In the genomic region with DNA sequence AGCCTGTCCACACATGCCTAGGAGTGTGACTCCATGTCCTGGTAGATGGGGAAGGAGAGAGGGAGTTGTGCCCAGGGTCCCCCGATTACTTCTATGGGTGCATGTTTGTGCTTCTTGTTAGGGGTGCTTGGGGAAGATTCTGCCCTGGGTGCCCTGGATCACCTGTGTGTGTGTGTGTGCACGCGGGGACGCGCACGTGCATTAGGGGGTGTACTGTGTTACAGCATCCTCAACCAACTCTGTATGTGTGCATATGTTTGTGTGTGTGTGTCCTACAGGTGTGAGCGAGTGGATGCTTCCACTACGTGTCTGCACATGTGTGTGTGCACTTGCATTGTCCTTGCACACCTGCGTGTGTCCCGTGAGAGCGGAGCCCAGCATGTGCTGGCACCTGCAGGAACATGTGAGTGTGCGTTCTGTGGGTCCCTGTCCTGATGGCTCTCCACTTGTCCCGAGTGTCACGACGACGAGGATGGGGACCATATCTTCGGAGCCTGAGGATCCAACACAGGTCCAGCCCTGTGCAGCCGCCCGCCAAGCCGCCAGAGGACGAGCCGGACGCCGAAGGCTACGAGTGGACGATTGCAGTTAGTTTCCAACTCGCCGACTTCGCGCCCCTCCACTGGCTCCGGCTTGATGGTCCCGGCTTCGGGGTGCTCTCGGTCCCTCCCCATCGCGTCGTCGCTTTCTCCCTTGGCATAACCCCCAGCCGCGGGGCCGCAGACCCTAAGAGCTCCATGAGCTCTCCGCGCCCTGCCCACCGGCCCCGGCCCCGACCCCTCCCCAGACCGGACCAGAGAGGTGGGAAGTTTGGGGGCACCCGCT, we compare ENCODE assay signal across 8 cellular contexts. TPM values are rescaled to one million over a fixed set of nuclear protein-coding genes. Genes with fewer than 3 reads are reported as not detected.
DNase-seq lines count a peak whose midpoint lies in the region; ATAC-seq, FAIRE-seq and TF ChIP-seq lines count a peak whose summit lies in the region.

No MANE protein-coding gene starts in this region.

- no peaks in the 10 kb centered on the region for H3K36me3 Mint-ChIP-seq in activated naive CD8-positive, alpha-beta T cell treated with anti-CD3 and anti-CD28 coated beads, Interleukin-2, amount 50 U/mL, for 24 hours (ENCODE audit: low read depth)

- TF ChIP-seq CTCF in GM12865 (IDR thresholded peaks at IDR 0.05; ENCODE audit: insufficient read depth, low read depth, low read length, missing control alignments) (no peak), sigmoid colon (IDR thresholded peaks at IDR 0.05) (no peak)

- peaks cover 0 to 30% (median 29%) of the 10 kb centered on the region in 3 donors for H3K27me3 ChIP-seq in sigmoid colon

- no peaks in the 10 kb centered on the region for H3K9me3 ChIP-seq in sigmoid colon

- no peak overlapping the region for H3K27ac Mint-ChIP-seq in activated naive CD8-positive, alpha-beta T cell treated with anti-CD3 and anti-CD28 coated beads, Interleukin-2, amount 50 U/mL, for 24 hours

- H3K9me3 Mint-ChIP-seq in activated naive CD8-positive, alpha-beta T cell treated with anti-CD3 and anti-CD28 coated beads, Interleukin-2, amount 50 U/mL, for 24 hours: no peaks in the 10 kb centered on the region

- H3K4me1 ChIP-seq in sigmoid colon: peaks cover 0 to 30% (median 15%) of the 10 kb centered on the region in 4 donors

- FAIRE-seq in GM12891 (lab: Jason Lieb, UNC): no peak

- WGBS in sigmoid colon, 2 donors: 21 to 42% methylated on average over 48 of the region's 48 CpGs

- H3K27ac ChIP-seq in sigmoid colon: peak overlapping the region; percentile 5 to 73 (median 44)

- peak overlapping the region; percentile 52 for H3K4me3 Mint-ChIP-seq in activated naive CD8-positive, alpha-beta T cell treated with anti-CD3 and anti-CD28 coated beads, Interleukin-2, amount 50 U/mL, for 24 hours

- H3K4me3 ChIP-seq in GM12865 (ENCODE audit: low read depth, low read length): peak overlapping the region; percentile 57
- H3K4me3 ChIP-seq in iPS-11a (ENCODE audit: low read depth, low read length): peak overlapping the region; percentile 13
- H3K4me3 ChIP-seq in sigmoid colon: peak overlapping the region; percentile 36 to 63 (median 52)

- TF ChIP-seq POLR2A in sigmoid colon (IDR thresholded peaks at IDR 0.05) (no peak), GM12891 (IDR thresholded peaks at IDR 0.05; ENCODE audit: low read depth, low read length) (no peak)

- TF ChIP-seq EP300 in sigmoid colon (IDR thresholded peaks at IDR 0.05): no peak

- peak; percentile 17 for ATAC-seq in activated naive CD8-positive, alpha-beta T cell treated with anti-CD3 and anti-CD28 coated beads, Interleukin-2, amount 50 U/mL, for 24 hours

- peaks cover 13% of the 10 kb centered on the region for H3K4me1 Mint-ChIP-seq in activated naive CD8-positive, alpha-beta T cell treated with anti-CD3 and anti-CD28 coated beads, Interleukin-2, amount 50 U/mL, for 24 hours

- intact Hi-C loops in sigmoid colon (cut with DNase I): no loop called here

- H3K27me3 Mint-ChIP-seq in activated naive CD8-positive, alpha-beta T cell treated with anti-CD3 and anti-CD28 coated beads, Interleukin-2, amount 50 U/mL, for 24 hours: peaks cover 54% of the 10 kb centered on the region

- H3K36me3 ChIP-seq in sigmoid colon: no peaks in the 10 kb centered on the region

- DNase-seq in GM12865 (ENCODE audit: low read depth) (no peak), sigmoid colon (no peak), GM12891 (ENCODE audit: insufficient read length, low spot score) (no peak), HT-29 (ENCODE audit: low spot score) (no peak), NCI-H510A (lab: John Stamatoyannopoulos, UW) (no peak)
- no peak for DNase-seq in activated naive CD8-positive, alpha-beta T cell treated with anti-CD3 and anti-CD28 coated beads, Interleukin-2, amount 50 U/mL, for 24 hours
- DNase-seq in stimulated activated CD4-positive, alpha-beta T cell treated with anti-CD3 and anti-CD28 coated beads, Interleukin-12 subunit alpha, Interleukin-12 subunit beta, amount 100 ng/mL, for 4 hours: no peak

TF ChIP-seq in GM12891, 5 proteins besides CTCF, POLR2A, EP300 and RAD21:
- TF ChIP-seq POU2F2 (IDR thresholded peaks at IDR 0.05; ENCODE audit: low read depth, low read length): no peak
- no peak for TF ChIP-seq SPI1 (IDR thresholded peaks at IDR 0.05; ENCODE audit: low read depth, low read length)
- TF ChIP-seq PAX5 (IDR thresholded peaks at IDR 0.05; ENCODE audit: insufficient read depth, low read length, severe bottlenecking): no peak
- TF ChIP-seq TAF1 (IDR thresholded peaks at IDR 0.05; ENCODE audit: low read depth, low read length): no peak
- no peak for TF ChIP-seq POLR2AphosphoS5 (IDR thresholded peaks at IDR 0.05; ENCODE audit: low read depth, low read length)

RNA-seq across cellular contexts. Expression of a gene that starts 6.0 kb away (rescaled TPM):
- 1 to 10 TPM in 3 of 4 donors, not detected in 1; 1.1 to 5.0 (median 1.5) TPM for total RNA-seq in sigmoid colon
- polyA plus RNA-seq in sigmoid colon: 1 to 10 TPM in 2 of 3 donors, not detected in 1; 2.7 to 4.8 TPM
- polyA plus RNA-seq in GM12891 (2012; ENCODE audit: low read depth, missing spikeins): 3.3 TPM
- total RNA-seq in HT-29 (2014; rRNA removed; shearing (Covaris generic)): 10.0 and 18.6 TPM in 2 replicates

RNA-seq across cellular contexts. Expression of a gene that starts 14.2 kb away (rescaled TPM):
- total RNA-seq in sigmoid colon: 1 to 10 TPM in 1 of 4 donors, not detected in 3; 2.2 TPM
- 1 to 10 TPM; 1.2 to 2.4 (median 2.3) TPM for polyA plus RNA-seq in sigmoid colon
- 17.2 TPM for polyA plus RNA-seq in GM12891 (2012; ENCODE audit: low read depth, missing spikeins)
- total RNA-seq in HT-29 (2014; rRNA removed; shearing (Covaris generic)): not detected in 2 replicates

RNA-seq across cellular contexts. Expression of a gene that starts 28.5 kb away (rescaled TPM):
- total RNA-seq in sigmoid colon: 1 to 10 TPM in 1 of 4 donors, not detected in 3; 1.8 TPM
- 10 to 100 TPM in 1 of 3 donors, 1 to 10 TPM in 1, under 1 TPM in 1; 0.58 to 11.3 (median 6.0) TPM for polyA plus RNA-seq in sigmoid colon
- 2.3 TPM for polyA plus RNA-seq in GM12891 (2012; ENCODE audit: low read depth, missing spikeins)
- total RNA-seq in HT-29 (2014; rRNA removed; shearing (Covaris generic)): not detected in 2 replicates
